36 cellular contexts compared by ENCODE assay signal in the genomic region with DNA sequence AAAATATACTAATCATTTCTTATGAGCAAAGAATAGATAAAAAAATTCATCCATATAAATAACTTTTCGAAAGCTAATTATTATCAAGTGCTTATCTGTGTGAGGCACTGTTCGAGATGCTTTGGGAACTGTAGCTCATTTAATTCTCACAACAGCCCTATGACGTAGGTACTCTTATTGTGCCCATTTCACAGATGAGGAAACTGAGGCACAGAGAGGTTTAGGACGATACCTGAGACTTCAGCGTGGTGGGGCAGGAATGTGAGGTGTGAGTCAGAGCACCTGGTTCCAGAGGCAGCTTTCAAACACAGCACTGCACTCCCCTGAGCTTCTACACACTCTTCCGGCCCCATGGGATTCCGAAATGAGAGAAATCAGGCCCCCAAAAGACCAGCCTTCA.
"Had no signal": no experiment of that assay in that cellular context is flagged by ENCODE, and none has a peak within 500 bp of the region (broad histone marks: within the 10 kb centered on the region; RNA-seq: fewer than 3 reads in every experiment).

No MANE protein-coding gene starts in this region.

- H3K4me1 Mint-ChIP-seq: activated B cell treated with CpG ODN at 0.5 μM for 24 hours; activated naive CD8-positive, alpha-beta T cell treated with anti-CD3 and anti-CD28 coated beads for 36 hours; activated T-helper 17 cell treated with anti-CD3 and anti-CD28 coated beads, Interleukin-2, amount 50 U/mL, for 72 hours had no signal

- ATAC-seq: activated CD8-positive, alpha-beta T cell treated with anti-CD3 and anti-CD28 coated beads for 36 hours; activated naive CD4-positive, alpha-beta T cell treated with anti-CD3 and anti-CD28 coated beads, Interleukin-2, amount 50 U/mL, for 72 hours; activated T-cell treated with anti-CD3 and anti-CD28 coated beads, Interleukin-2, amount 50 U/mL, for 4 hours; activated T-cell treated with anti-CD3 and anti-CD28 coated beads, Interleukin-2, amount 50 U/mL, for 72 hours; activated T-helper 17 cell treated with anti-CD3 and anti-CD28 coated beads, Interleukin-2, amount 50 U/mL, for 72 hours; body of pancreas had no signal

- H3K36me3 Mint-ChIP-seq: activated CD4-positive, alpha-beta memory T cell treated with anti-CD3 and anti-CD28 coated beads for 36 hours; activated naive CD4-positive, alpha-beta T cell treated with anti-CD3 and anti-CD28 coated beads, Interleukin-2, amount 50 U/mL, for 72 hours; activated naive CD8-positive, alpha-beta T cell treated with anti-CD3 and anti-CD28 coated beads for 36 hours had no signal

- H3K27me3 Mint-ChIP-seq: activated CD4-positive, alpha-beta memory T cell treated with anti-CD3 and anti-CD28 coated beads for 36 hours; activated naive CD8-positive, alpha-beta T cell treated with anti-CD3 and anti-CD28 coated beads for 36 hours; activated T-helper 17 cell treated with anti-CD3 and anti-CD28 coated beads, Interleukin-2, amount 50 U/mL, for 72 hours had no signal

- DNase-seq: activated B cell treated with CpG ODN at 0.5 μM for 24 hours; activated CD4-positive, alpha-beta memory T cell treated with anti-CD3 and anti-CD28 coated beads for 36 hours; activated CD4-positive, alpha-beta T cell treated with anti-CD3 and anti-CD28 coated beads for 4 hours; activated CD4-positive, alpha-beta T cell treated with anti-CD3 and anti-CD28 coated beads, Interleukin-2, amount 50 U/mL, for 1 hour; activated CD4-positive, alpha-beta T cell treated with anti-CD3 and anti-CD28 coated beads, Interleukin-2, amount 50 U/mL, for 4 hours; activated CD4-positive, CD25-positive, alpha-beta regulatory T cell treated with anti-CD3 and anti-CD28 coated beads, Interleukin-2, amount 50 U/mL, for 72 hours; activated CD8-positive, alpha-beta memory T cell treated with anti-CD3 and anti-CD28 coated beads, Interleukin-2, amount 50 U/mL, for 4 hours; activated CD8-positive, alpha-beta T cell treated with anti-CD3 and anti-CD28 coated beads for 36 hours; activated effector memory CD4-positive, alpha-beta T cell treated with anti-CD3 and anti-CD28 coated beads, Interleukin-2, amount 50 U/mL, for 16 hours; activated gamma-delta T cell treated with Interleukin-2 at 50 U/mL for 16 hours; activated naive CD4-positive, alpha-beta T cell; activated naive CD4-positive, alpha-beta T cell treated with anti-CD3 and anti-CD28 coated beads for 36 hours; activated naive CD4-positive, alpha-beta T cell treated with anti-CD3 and anti-CD28 coated beads, Interleukin-2, amount 50 U/mL, for 16 hours; activated naive CD8-positive, alpha-beta T cell treated with anti-CD3 and anti-CD28 coated beads for 36 hours; activated T-cell treated with anti-CD3 and anti-CD28 coated beads for 4 hours; activated T-cell treated with anti-CD3 and anti-CD28 coated beads, Interleukin-2, amount 50 U/mL, for 1 hour; activated T-cell treated with anti-CD3 and anti-CD28 coated beads, Interleukin-2, amount 50 U/mL, for 4 hours; activated T-cell treated with anti-CD3 and anti-CD28 coated beads, Interleukin-2, amount 50 U/mL, for 72 hours; adrenal gland; amniotic stem cell; aorta; body of pancreas; brain microvascular endothelial cell; central memory CD4-positive, alpha-beta T cell; T-helper 1 cell; T-helper 2 cell; T-helper 9 cell had no signal

- H3K4me3 ChIP-seq: adrenal gland, body of pancreas, breast epithelium had no signal

- H3K9me3 Mint-ChIP-seq: activated B cell treated with CpG ODN at 0.5 μM for 24 hours; activated CD8-positive, alpha-beta T cell treated with anti-CD3 and anti-CD28 coated beads for 36 hours; activated naive CD4-positive, alpha-beta T cell treated with anti-CD3 and anti-CD28 coated beads for 36 hours; activated naive CD4-positive, alpha-beta T cell treated with anti-CD3 and anti-CD28 coated beads, Interleukin-2, amount 50 U/mL, for 72 hours; activated naive CD8-positive, alpha-beta T cell treated with anti-CD3 and anti-CD28 coated beads for 36 hours; activated T-cell treated with anti-CD3 and anti-CD28 coated beads, Interleukin-2, amount 50 U/mL, for 4 hours; activated T-cell treated with anti-CD3 and anti-CD28 coated beads, Interleukin-2, amount 50 U/mL, for 72 hours; activated T-helper 1 cell treated with anti-CD3 and anti-CD28 coated beads, Interleukin-12 subunit alpha, Interleukin-12 subunit beta, Interleukin-2, Interleukin-4 antibody, amounts not matched to agents 30 ng/mL and 10 ng/mL and 1 ng/mL, durations not matched to agents 14 hours and 24 hours and 36 hours; activated T-helper 17 cell treated with anti-CD3 and anti-CD28 coated beads, Interleukin-2, amount 50 U/mL, for 72 hours; T-helper 1 cell treated with Interleukin-12 subunit alpha and Interleukin-12 subunit beta and Interleukin-4 antibody, amounts not matched to agents 30 μg/mL and 1 μg/mL, for 36 hours; T-helper 2 cell treated with Interferon-gamma antibody and Interleukin-4, amounts not matched to agents 5 μg/mL and 100 μg/mL, for 36 hours had no signal

- FAIRE-seq: astrocyte, TTC549 had no signal

- H3K27ac Mint-ChIP-seq: activated B cell treated with CpG ODN at 0.5 μM for 24 hours; activated CD4-positive, alpha-beta memory T cell treated with anti-CD3 and anti-CD28 coated beads for 36 hours; activated CD8-positive, alpha-beta T cell treated with anti-CD3 and anti-CD28 coated beads for 36 hours; activated naive CD4-positive, alpha-beta T cell treated with anti-CD3 and anti-CD28 coated beads for 36 hours; activated naive CD4-positive, alpha-beta T cell treated with anti-CD3 and anti-CD28 coated beads, Interleukin-2, amount 50 U/mL, for 72 hours; activated naive CD8-positive, alpha-beta T cell treated with anti-CD3 and anti-CD28 coated beads for 36 hours; activated T-cell treated with anti-CD3 and anti-CD28 coated beads, Interleukin-2, amount 50 U/mL, for 72 hours; activated T-helper 1 cell treated with anti-CD3 and anti-CD28 coated beads, Interleukin-12 subunit alpha, Interleukin-12 subunit beta, Interleukin-2, Interleukin-4 antibody, amounts not matched to agents 30 ng/mL and 10 ng/mL and 1 ng/mL, durations not matched to agents 14 hours and 24 hours and 36 hours; activated T-helper 17 cell treated with anti-CD3 and anti-CD28 coated beads, Interleukin-2, amount 50 U/mL, for 72 hours; T-helper 1 cell treated with Interleukin-12 subunit alpha and Interleukin-12 subunit beta and Interleukin-4 antibody, amounts not matched to agents 30 μg/mL and 1 μg/mL, for 36 hours; T-helper 2 cell treated with Interferon-gamma antibody and Interleukin-4, amounts not matched to agents 5 μg/mL and 100 μg/mL, for 36 hours had no signal

- H3K36me3 ChIP-seq: adrenal gland, brain microvascular endothelial cell, breast epithelium had no signal

- H3K4me3 Mint-ChIP-seq: activated B cell treated with CpG ODN at 0.5 μM for 24 hours; activated CD4-positive, alpha-beta memory T cell treated with anti-CD3 and anti-CD28 coated beads for 36 hours; activated CD8-positive, alpha-beta T cell treated with anti-CD3 and anti-CD28 coated beads for 36 hours; activated naive CD4-positive, alpha-beta T cell treated with anti-CD3 and anti-CD28 coated beads for 36 hours; activated naive CD8-positive, alpha-beta T cell treated with anti-CD3 and anti-CD28 coated beads for 36 hours; activated T-cell treated with anti-CD3 and anti-CD28 coated beads, Interleukin-2, amount 50 U/mL, for 4 hours; activated T-cell treated with anti-CD3 and anti-CD28 coated beads, Interleukin-2, amount 50 U/mL, for 72 hours; activated T-helper 1 cell treated with anti-CD3 and anti-CD28 coated beads, Interleukin-12 subunit alpha, Interleukin-12 subunit beta, Interleukin-2, Interleukin-4 antibody, amounts not matched to agents 30 ng/mL and 10 ng/mL and 1 ng/mL, durations not matched to agents 14 hours and 24 hours and 36 hours; activated T-helper 17 cell treated with anti-CD3 and anti-CD28 coated beads, Interleukin-2, amount 50 U/mL, for 72 hours; T-helper 1 cell treated with Interleukin-12 subunit alpha and Interleukin-12 subunit beta and Interleukin-4 antibody, amounts not matched to agents 30 μg/mL and 1 μg/mL, for 36 hours; T-helper 2 cell treated with Interferon-gamma antibody and Interleukin-4, amounts not matched to agents 5 μg/mL and 100 μg/mL, for 36 hours had no signal

- H3K27ac ChIP-seq: adrenal gland, body of pancreas, brain microvascular endothelial cell, breast epithelium, VCaP had no signal

- H3K9me3 ChIP-seq: adrenal gland, body of pancreas, breast epithelium had no signal

- H3K27me3 ChIP-seq: adrenal gland, body of pancreas, brain microvascular endothelial cell had no signal

- H3K4me1 ChIP-seq: adrenal gland, body of pancreas, breast epithelium had no signal
